16 cellular contexts compared by ENCODE assay signal in genomic region chrX:30981968-30982367, GRCh38.
"Had no signal": no experiment of that assay in that cellular context is flagged by ENCODE, and none has a peak within 500 bp of the region (broad histone marks: within the 10 kb centered on the region; RNA-seq: fewer than 3 reads in every experiment).

No MANE protein-coding gene starts in this region.

- H3K4me1 ChIP-seq: lower lobe of right lung, parathyroid adenoma, upper lobe of right lung had no signal

- H3K4me3 Mint-ChIP-seq: activated CD4-positive, alpha-beta T cell treated with anti-CD3 and anti-CD28 coated beads, Interleukin-2, amount 10 ng/mL, durations not matched to agents 7 days and 5 days; natural killer cell; stimulated activated memory B cell treated with anti-CD40 and anti-IgM and Interleukin-4, amounts not matched to agents 10 μg/mL and 1 μg/mL and 100 μg/mL, for 72 hours; WTC11 had no signal

- H3K4me1 Mint-ChIP-seq: activated CD4-positive, alpha-beta T cell treated with anti-CD3 and anti-CD28 coated beads, Interleukin-2, amount 10 ng/mL, durations not matched to agents 7 days and 5 days; natural killer cell; stimulated activated memory B cell treated with anti-CD40 and anti-IgM and Interleukin-4, amounts not matched to agents 10 μg/mL and 1 μg/mL and 100 μg/mL, for 72 hours had no signal

- H3K9me3 ChIP-seq: lower lobe of right lung, upper lobe of right lung had no signal

- DNase-seq: activated CD4-positive, alpha-beta T cell treated with anti-CD3 and anti-CD28 coated beads, Interleukin-2, amount 10 ng/mL, durations not matched to agents 7 days and 5 days; activated CD8-positive, alpha-beta memory T cell treated with anti-CD3 and anti-CD28 coated beads for 24 hours; activated CD8-positive, alpha-beta memory T cell treated with anti-CD3 and anti-CD28 coated beads, Interleukin-2, amount 50 U/mL, for 48 hours; aorta; hypothalamus; islet precursor cell; lower lobe of right lung; natural killer cell; stimulated activated CD4-positive, alpha-beta T cell treated with anti-CD3 and anti-CD28 coated beads, Interleukin-4, amount 100 ng/mL, for 24 hours; SW 1271; T-helper 2 cell; upper lobe of right lung had no signal

- H3K36me3 Mint-ChIP-seq: natural killer cell; stimulated activated memory B cell treated with anti-CD40 and anti-IgM and Interleukin-4, amounts not matched to agents 10 μg/mL and 1 μg/mL and 100 μg/mL, for 72 hours; WTC11 had no signal

- H3K27me3 ChIP-seq: upper lobe of right lung had no signal

- H3K27ac ChIP-seq: coronary artery, lower lobe of right lung, parathyroid adenoma, upper lobe of right lung had no signal

- H3K4me3 ChIP-seq: coronary artery, lower lobe of right lung, upper lobe of right lung had no signal

- H3K27ac Mint-ChIP-seq: activated CD4-positive, alpha-beta T cell treated with anti-CD3 and anti-CD28 coated beads, Interleukin-2, amount 10 ng/mL, durations not matched to agents 7 days and 5 days; natural killer cell; stimulated activated memory B cell treated with anti-CD40 and anti-IgM and Interleukin-4, amounts not matched to agents 10 μg/mL and 1 μg/mL and 100 μg/mL, for 72 hours; WTC11 had no signal

- H3K9me3 Mint-ChIP-seq: activated CD4-positive, alpha-beta T cell treated with anti-CD3 and anti-CD28 coated beads, Interleukin-2, amount 10 ng/mL, durations not matched to agents 7 days and 5 days; natural killer cell; stimulated activated memory B cell treated with anti-CD40 and anti-IgM and Interleukin-4, amounts not matched to agents 10 μg/mL and 1 μg/mL and 100 μg/mL, for 72 hours; WTC11 had no signal

- H3K36me3 ChIP-seq: lower lobe of right lung, upper lobe of right lung had no signal
